Comparison of ENCODE assay signal across 30 cellular contexts in genomic region chr3:187321766-187322165, GRCh38. TPM values are rescaled to one million over a fixed set of nuclear protein-coding genes. Genes with fewer than 3 reads are reported as not detected.
"Had no signal": no experiment of that assay in that cellular context is flagged by ENCODE, and none has a peak within 500 bp of the region (broad histone marks: within the 10 kb centered on the region; RNA-seq: fewer than 3 reads in every experiment).

No MANE protein-coding gene starts in this region.

- H3K4me3 ChIP-seq: coronary artery, esophagus squamous epithelium, heart right ventricle, left lung, neural progenitor cell, prostate gland, right atrium auricular region, smooth muscle cell, stomach, thyroid gland had no signal

- H3K4me3 Mint-ChIP-seq: effector memory CD8-positive, alpha-beta T cell; naive thymus-derived CD4-positive, alpha-beta T cell; nephron; neural progenitor cell had no signal

- DNase-seq: effector memory CD8-positive, alpha-beta T cell; erythroblast; esophagus squamous epithelium; foreskin melanocyte; glutamatergic neuron; heart right ventricle; hippocampal formation; left cardiac atrium; left lung; mesenchymal stem cell; midbrain; naive thymus-derived CD4-positive, alpha-beta T cell; stimulated activated CD4-positive, alpha-beta T cell treated with anti-CD3 and anti-CD28 coated beads, Interleukin-12 subunit alpha, Interleukin-12 subunit beta, amount 100 ng/mL, for 4 hours; stimulated activated CD4-positive, alpha-beta T cell treated with anti-CD3 and anti-CD28 coated beads, Interleukin-1b, Interleukin-23, amount 100 ng/mL, for 48 hours; stimulated activated CD4-positive, alpha-beta T cell treated with anti-CD3 and anti-CD28 coated beads, Interleukin-4, amount 100 ng/mL, for 1 hour; stimulated activated CD8-positive, alpha-beta memory T cell treated with anti-CD3 and anti-CD28 coated beads, Interleukin-4, amount 100 ng/mL, for 48 hours; stimulated activated naive CD4-positive, alpha-beta T cell treated with Interleukin-2 at 50 U/mL for 16 hours; stomach; thyroid gland; trophoblast cell had no signal

- H3K27ac Mint-ChIP-seq: effector memory CD8-positive, alpha-beta T cell; naive thymus-derived CD4-positive, alpha-beta T cell; nephron; neural progenitor cell had no signal

- H3K36me3 ChIP-seq: esophagus squamous epithelium, heart right ventricle, left lung, neural progenitor cell, prostate gland, right atrium auricular region, stomach, thyroid gland had no signal

- H3K36me3 Mint-ChIP-seq: naive thymus-derived CD4-positive, alpha-beta T cell; neural progenitor cell had no signal

- H3K27me3 ChIP-seq: neural progenitor cell, right atrium auricular region, thyroid gland had no signal

- ATAC-seq: effector memory CD8-positive, alpha-beta T cell; heart right ventricle; left cardiac atrium; left lung; naive thymus-derived CD4-positive, alpha-beta T cell; sciatic nerve had no signal

- H3K9me3 Mint-ChIP-seq: effector memory CD8-positive, alpha-beta T cell; naive thymus-derived CD4-positive, alpha-beta T cell; nephron; neural progenitor cell had no signal

- H3K4me1 ChIP-seq: parathyroid adenoma, prostate gland had no signal

- H3K9me3 ChIP-seq: esophagus squamous epithelium, heart right ventricle, left lung, prostate gland, right atrium auricular region, stomach, thyroid gland had no signal

RNA-seq across cellular contexts. Expression of gene MASP1, which starts 30.2 kb away (rescaled TPM):
- total RNA-seq: kidney epithelial cell; naive thymus-derived CD4-positive, alpha-beta T cell had no signal

RNA-seq across cellular contexts. Expression of gene RTP4, which starts 46.4 kb away (rescaled TPM):
- total RNA-seq: smooth muscle cell, temporal lobe had no signal
